Comparison of ENCODE assay signal across 15 cellular contexts in genomic region chr3:64650710-64651109, GRCh38. TPM values are rescaled to one million over a fixed set of nuclear protein-coding genes. Genes with fewer than 3 reads are reported as not detected.
DNase-seq lines count a peak whose midpoint lies in the region; TF ChIP-seq lines count a peak whose summit lies in the region.
"Had no signal": no experiment of that assay in that cellular context is flagged by ENCODE, and none has a peak within 500 bp of the region (broad histone marks: within the 10 kb centered on the region; RNA-seq: fewer than 3 reads in every experiment).

No MANE protein-coding gene starts in this region.

- peaks cover 22% of the 10 kb centered on the region for H3F3A ChIP-seq in neural progenitor cell (ENCODE audit: low read depth)

- TF ChIP-seq CTCF in fibroblast of lung (conservative IDR thresholded peaks at IDR 0.05 in 1 of 2, IDR thresholded peaks at IDR 0.05 in 1 of 2; ENCODE audit: low read depth in 1 of 2, low read length in 2 of 2) (no peak), neural progenitor cell (IDR thresholded peaks at IDR 0.05) (no peak)

- CTCF ChIA-PET in CD8-positive, alpha-beta memory T cell (lab: Charles Lee), result no interaction called here

- H3K4me1 ChIP-seq in adipocyte (ENCODE audit: control insufficient read depth, insufficient read depth, low read length) (peaks cover 24% of the 10 kb centered on the region), fibroblast of lung (ENCODE audit: control insufficient read depth, extremely low read depth, insufficient read depth, low read length) (no peaks in the 10 kb centered on the region), neural progenitor cell (peaks cover 40% of the 10 kb centered on the region)
- no peaks in the 10 kb centered on the region for H3K4me1 ChIP-seq in CD8-positive, alpha-beta memory T cell (ENCODE audit: insufficient read depth, low read length)
- H3K4me1 ChIP-seq: BLaER1 treated with 17β-estradiol and CSF1 and Interleukin-3, amounts not matched to agents 10 nM and 100 nM; SJCRH30 had no signal

- peaks cover 64% of the 10 kb centered on the region for H3K36me3 Mint-ChIP-seq in neural progenitor cell
- no peaks in the 10 kb centered on the region for H3K36me3 Mint-ChIP-seq in CD8-positive, alpha-beta memory T cell

- no peak overlapping the region for H3K4me3 Mint-ChIP-seq in neural progenitor cell
- no peak overlapping the region for H3K4me3 Mint-ChIP-seq in CD8-positive, alpha-beta memory T cell

- H3K79me2 ChIP-seq in fibroblast of lung (ENCODE audit: control insufficient read depth, insufficient read depth, low read length) (no peaks in the 10 kb centered on the region), neural progenitor cell (ENCODE audit: low read depth) (no peaks in the 10 kb centered on the region)

- H3K27me3 Mint-ChIP-seq in neural progenitor cell (ENCODE audit: insufficient read depth, low read depth), result no peaks in the 10 kb centered on the region
- no peaks in the 10 kb centered on the region for H3K27me3 Mint-ChIP-seq in CD8-positive, alpha-beta memory T cell

- H2AFZ ChIP-seq in fibroblast of lung (ENCODE audit: low read length) (no peak overlapping the region), neural progenitor cell (replicated peaks) (no peak overlapping the region)

- H3K9ac ChIP-seq in adipocyte (ENCODE audit: low read length) (no peak overlapping the region), fibroblast of lung (ENCODE audit: insufficient read depth, low read length) (no peak overlapping the region), neural progenitor cell (no peak overlapping the region)
- H3K9ac ChIP-seq: BLaER1 treated with 17β-estradiol and CSF1 and Interleukin-3, amounts not matched to agents 10 nM and 100 nM had no signal

- peak; percentile 71 for DNase-seq in AG20443 (ENCODE audit: low spot score)
- DNase-seq in adipocyte (ENCODE audit: low read depth), result peak; percentile 76
- DNase-seq in fibroblast of lung (ENCODE audit: low read depth in 2 of 2), result peak; percentile 27 to 55
- no peak for DNase-seq in neural progenitor cell (ENCODE audit: low spot score)
- no peak for DNase-seq in Ammon's horn (ENCODE audit: low spot score)
- DNase-seq in CD8-positive, alpha-beta memory T cell, result no peak
- no peak for DNase-seq in NCI-H526 (lab: John Stamatoyannopoulos, UW)
- no peak for DNase-seq in NAMALWA (ENCODE audit: low spot score)
- DNase-seq: activated gamma-delta T cell; body of pancreas; NCI-H1092; SJCRH30; stimulated activated CD4-positive, alpha-beta T cell treated with anti-CD3 and anti-CD28 coated beads, Interleukin-2, amount 100 ng/mL, for 48 hours had no signal

- H4K20me1 ChIP-seq in fibroblast of lung (ENCODE audit: control insufficient read depth, extremely low read depth, insufficient read depth, low read length) (no peaks in the 10 kb centered on the region), neural progenitor cell (ENCODE audit: low read depth) (no peaks in the 10 kb centered on the region)
- H4K20me1 ChIP-seq: BLaER1 treated with 17β-estradiol and CSF1 and Interleukin-3, amounts not matched to agents 10 nM and 100 nM had no signal

- no peak overlapping the region for H3K4me3 ChIP-seq in adipocyte (ENCODE audit: low read length)
- no peak overlapping the region for H3K4me3 ChIP-seq in fibroblast of lung (replicated peaks in 1 of 4; ENCODE audit: control extremely low read depth in 1 of 4, insufficient read depth in 1 of 4, low read depth in 3 of 4, low read length in 4 of 4)
- H3K4me3 ChIP-seq in neural progenitor cell, result no peak overlapping the region
- H3K4me3 ChIP-seq in CD8-positive, alpha-beta memory T cell (ENCODE audit: low read length), result no peak overlapping the region
- H3K4me3 ChIP-seq: BLaER1 treated with 17β-estradiol and CSF1 and Interleukin-3, amounts not matched to agents 10 nM and 100 nM; body of pancreas; GM12878; SJCRH30 had no signal

- no peak overlapping the region for H3K27ac ChIP-seq in fibroblast of lung (ENCODE audit: insufficient read depth, low read length)
- H3K27ac ChIP-seq in neural progenitor cell, result peak overlapping the region; percentile 44
- no peak overlapping the region for H3K27ac ChIP-seq in CD8-positive, alpha-beta memory T cell (ENCODE audit: low read depth, low read length)
- H3K27ac ChIP-seq: BLaER1 treated with 17β-estradiol and CSF1 and Interleukin-3, amounts not matched to agents 10 nM and 100 nM; SJCRH30 had no signal

- peaks cover 21% of the 10 kb centered on the region for H3K4me1 Mint-ChIP-seq in neural progenitor cell
- H3K4me1 Mint-ChIP-seq in CD8-positive, alpha-beta memory T cell, result no peaks in the 10 kb centered on the region

- H3K9me3 Mint-ChIP-seq in neural progenitor cell, result no peaks in the 10 kb centered on the region
- peaks cover 0 to 3% (median 0%) of the 10 kb centered on the region in 5 donors for H3K9me3 Mint-ChIP-seq in CD8-positive, alpha-beta memory T cell

- H3K4me2 ChIP-seq in fibroblast of lung (ENCODE audit: extremely low read depth, insufficient read depth, low read length) (no peak overlapping the region), neural progenitor cell (peak overlapping the region; percentile 23)
- H3K4me2 ChIP-seq: BLaER1 treated with 17β-estradiol and CSF1 and Interleukin-3, amounts not matched to agents 10 nM and 100 nM had no signal

- POLR2A ChIA-PET in CD8-positive, alpha-beta memory T cell (lab: Charles Lee), result no interaction called here

- H3K9me3 ChIP-seq in adipocyte (ENCODE audit: control insufficient read depth, low read length) (no peaks in the 10 kb centered on the region), fibroblast of lung (ENCODE audit: control insufficient read depth, insufficient read depth, low read depth, low read length) (no peaks in the 10 kb centered on the region), neural progenitor cell (ENCODE audit: low read depth) (no peaks in the 10 kb centered on the region)
- no peaks in the 10 kb centered on the region for H3K9me3 ChIP-seq in CD8-positive, alpha-beta memory T cell (ENCODE audit: low read length)
- H3K9me3 ChIP-seq: BLaER1 treated with 17β-estradiol and CSF1 and Interleukin-3, amounts not matched to agents 10 nM and 100 nM; body of pancreas; SJCRH30 had no signal

- peak overlapping the region; percentile 65 for H3K27ac Mint-ChIP-seq in neural progenitor cell
- no peak overlapping the region for H3K27ac Mint-ChIP-seq in CD8-positive, alpha-beta memory T cell

- H3K27me3 ChIP-seq in adipocyte (replicated peaks; ENCODE audit: control insufficient read depth, insufficient read depth, low read length) (no peaks in the 10 kb centered on the region), fibroblast of lung (ENCODE audit: control insufficient read depth, insufficient read depth, low read length) (no peaks in the 10 kb centered on the region), neural progenitor cell (no peaks in the 10 kb centered on the region)
- no peaks in the 10 kb centered on the region for H3K27me3 ChIP-seq in CD8-positive, alpha-beta memory T cell (ENCODE audit: insufficient read depth, low read length, poor library complexity, severe bottlenecking)
- H3K27me3 ChIP-seq: BLaER1 treated with 17β-estradiol and CSF1 and Interleukin-3, amounts not matched to agents 10 nM and 100 nM; body of pancreas; SJCRH30 had no signal

- H3K36me3 ChIP-seq in adipocyte (ENCODE audit: control insufficient read depth, insufficient read depth, low read length, severe bottlenecking) (peaks cover 65% of the 10 kb centered on the region), fibroblast of lung (ENCODE audit: control insufficient read depth, insufficient read depth, low read length) (no peaks in the 10 kb centered on the region), neural progenitor cell (peaks cover 6% of the 10 kb centered on the region)
- no peaks in the 10 kb centered on the region for H3K36me3 ChIP-seq in CD8-positive, alpha-beta memory T cell (ENCODE audit: insufficient read depth, low read length)
- H3K36me3 ChIP-seq: BLaER1 treated with 17β-estradiol and CSF1 and Interleukin-3, amounts not matched to agents 10 nM and 100 nM; SJCRH30 had no signal

RNA-seq across cellular contexts. Expression of gene ADAMTS9, which starts 37.1 kb away (rescaled TPM):
- total RNA-seq in fibroblast of lung (1.8 and 2.1 TPM in 2 replicates), neural progenitor cell (ENCODE audit: low replicate concordance) (32.1 and 47.7 TPM in 2 replicates)
- polyA plus RNA-seq in fibroblast of lung, result 0.69 and 0.82 TPM in 2 replicates
- polyA plus RNA-seq in fibroblast of lung (2012), result 0.64 and 0.67 TPM in 2 replicates
- polyA minus RNA-seq in fibroblast of lung (ENCODE audit: low replicate concordance), result 1.1 and 2.0 TPM in 2 replicates
- not detected for total RNA-seq in CD8-positive, alpha-beta memory T cell
- not detected for polyA plus RNA-seq in CD8-positive, alpha-beta memory T cell
- total RNA-seq: GM12878 had no signal

Comparison
In these comparisons a context has a peak if more than half of its experiments do, and no peak if none do; other contexts are left out.
1. DNase-seq: peak in AG20443 (single experiment), adipocyte (single experiment) and fibroblast of lung (2 of 2); none in neural progenitor cell (single experiment), Ammon's horn (single experiment), CD8-positive, alpha-beta memory T cell (0 of 5), NCI-H526 (0 of 2) and NAMALWA (single experiment).
2. RNA of gene ADAMTS9, which starts 37.1 kb away (total RNA-seq): 32.1 to 47.7 TPM in neural progenitor cell; 1.8 to 2.1 TPM in fibroblast of lung and not detected in CD8-positive, alpha-beta memory T cell; every median in the first group is over 10 times any median in the second.